Comparison of ENCODE assay signal across 1 cellular context in genomic region chr1:46284597-46285564, GRCh38.
TF ChIP-seq lines count a peak whose summit lies in the region.

No MANE protein-coding gene starts in this region.

TF ChIP-seq in HepG2, 621 proteins besides CTCF, POLR2A, EP300 and RAD21:
- TF ChIP-seq MAX (IDR thresholded peaks at IDR 0.05), result no peak
- 0 out of 2 replicates have a peak, but pooled peaks have one; percentile 4 for TF ChIP-seq ATF7 (IDR thresholded peaks at IDR 0.05)
- no peak for TF ChIP-seq ATF7 (CRISPR knock-in tag; IDR thresholded peaks at IDR 0.05)
- TF ChIP-seq ZNF530 (CRISPR knock-in tag; IDR thresholded peaks at IDR 0.05; ENCODE audit: low read depth), result no peak
- TF ChIP-seq AFF4 (CRISPR knock-in tag; IDR thresholded peaks at IDR 0.05), result no peak
- TF ChIP-seq ZFYVE20 (CRISPR knock-in tag; IDR thresholded peaks at IDR 0.05; ENCODE audit: borderline replicate concordance, low read depth), result no peak
- peak; percentile 23 for TF ChIP-seq RBM22 (optimal IDR thresholded peaks at IDR 0.05; ENCODE audit: low read length)
- no peak for TF ChIP-seq ZNF431 (CRISPR knock-in tag; IDR thresholded peaks at IDR 0.05; ENCODE audit: borderline replicate concordance, low read depth)
- TF ChIP-seq ZNF296 (CRISPR knock-in tag; conservative IDR thresholded peaks at IDR 0.05), result no peak
- no peak for TF ChIP-seq ZNF597 (CRISPR knock-in tag; IDR thresholded peaks at IDR 0.05)
- TF ChIP-seq ZNF317 (CRISPR knock-in tag; IDR thresholded peaks at IDR 0.05), result no peak
- no peak for TF ChIP-seq ZNF800 (CRISPR knock-in tag; IDR thresholded peaks at IDR 0.05)
TF ChIP-seq in HepG2: peak in this region for 2.
